Comparison of ENCODE assay signal across 13 cellular contexts in the genomic region with DNA sequence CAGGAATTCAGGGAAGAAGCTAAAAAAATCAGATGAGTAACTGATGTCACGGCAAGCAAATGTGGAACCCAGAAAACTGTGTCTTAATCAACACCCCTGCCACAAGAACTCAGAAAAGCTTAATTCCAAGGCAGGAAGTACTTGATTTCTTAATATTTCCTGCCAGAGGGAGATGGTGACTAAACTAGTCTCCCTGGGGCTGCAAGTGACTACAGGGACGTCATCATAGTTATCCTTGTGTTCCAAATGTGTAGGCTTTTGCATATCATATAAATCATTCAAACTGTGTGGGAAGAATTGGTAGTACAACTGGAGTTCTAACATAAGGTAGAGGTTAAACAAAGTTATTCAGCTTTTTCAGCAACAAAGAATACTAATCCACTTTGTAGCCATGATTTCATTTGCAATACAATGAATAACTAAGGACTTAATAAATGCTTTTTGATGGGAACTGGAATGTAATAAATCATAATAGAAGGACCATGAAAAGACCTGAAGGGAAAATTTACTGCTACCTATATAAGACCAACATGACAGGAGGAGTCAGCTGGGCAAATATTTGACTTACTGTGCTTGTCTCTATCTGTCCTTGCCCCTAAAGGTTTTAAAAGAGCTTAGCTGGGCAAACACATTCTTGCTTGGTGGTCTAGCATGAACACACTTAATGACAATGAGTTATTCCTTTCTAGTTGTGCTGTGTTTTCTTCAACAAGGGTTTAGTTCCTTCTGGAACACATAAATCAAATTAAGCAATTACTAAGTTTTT.
DNase-seq lines count a peak whose midpoint lies in the region; ATAC-seq and TF ChIP-seq lines count a peak whose summit lies in the region.
"Had no signal": no experiment of that assay in that cellular context is flagged by ENCODE, and none has a peak within 500 bp of the region (broad histone marks: within the 10 kb centered on the region; RNA-seq: fewer than 3 reads in every experiment).

No MANE protein-coding gene starts in this region.

- H3K4me3 ChIP-seq in AG09309 (ENCODE audit: control insufficient read depth, low read depth, low read length) (no peak overlapping the region), PC-9 (no peak overlapping the region), colonic mucosa (no peak overlapping the region)
- H3K4me3 ChIP-seq: transverse colon had no signal

- no peaks in the 10 kb centered on the region for H3K4me1 ChIP-seq in PC-9 (replicated peaks; ENCODE audit: insufficient read depth)
- no peaks in the 10 kb centered on the region for H3K4me1 ChIP-seq in colonic mucosa
- H3K4me1 ChIP-seq: transverse colon had no signal

- POLR2A ChIA-PET in PC-9 (lab: Charles Lee; ENCODE audit: unreplicated experiment), result interaction anchor here (0.6 kb wide), 1 partner anchor 1394 kb away, joined by 6 read pairs; no protein-coding TSS in a partner anchor

- H3K79me2 ChIP-seq in PC-9 (ENCODE audit: low read depth), result no peaks in the 10 kb centered on the region

- peaks cover 1% of the 10 kb centered on the region; the same call in 1 of the 2 replicates for H3K27me3 Mint-ChIP-seq in HFFc6 (ENCODE audit: insufficient read depth)

- intact Hi-C loops in PC-9 (cut with micrococcal nuclease; ENCODE audit: unreplicated experiment) (no loop called here), colonic mucosa (cut with DNase I) (no loop called here)

- no peak overlapping the region for H3K9ac ChIP-seq in colonic mucosa (ENCODE audit: low read depth in 2 of 2, low read length in 2 of 2)

- H3K4me1 Mint-ChIP-seq in HFFc6 (ENCODE audit: low read depth), result peaks cover 22% of the 10 kb centered on the region

- H3K27ac Mint-ChIP-seq in HFFc6, result peak overlapping the region; percentile 73

- no peak for ATAC-seq in HG02870 (IDR thresholded peaks at IDR 0.05; ENCODE audit: unreplicated experiment)
- ATAC-seq in HG03342 (IDR thresholded peaks at IDR 0.05; ENCODE audit: unreplicated experiment), result no peak
- ATAC-seq: activated T-cell treated with anti-CD3 and anti-CD28 coated beads, Interleukin-2, amount 50 U/mL, for 4 hours had no signal

- TF ChIP-seq CTCF in AG09309 (IDR thresholded peaks at IDR 0.05; ENCODE audit: control insufficient read depth, insufficient read depth, low read depth, low read length, missing control alignments), result no peak
- no peak for TF ChIP-seq CTCF in HFFc6 (IDR thresholded peaks at IDR 0.05)
- no peak for TF ChIP-seq CTCF in PC-9 (conservative IDR thresholded peaks at IDR 0.05)
- TF ChIP-seq CTCF in colonic mucosa (IDR thresholded peaks at IDR 0.05), result no peak

- H3K9me3 ChIP-seq in PC-9 (ENCODE audit: insufficient read depth, low read depth) (no peaks in the 10 kb centered on the region), colonic mucosa (no peaks in the 10 kb centered on the region)
- H3K9me3 ChIP-seq: transverse colon had no signal

- H3K9me2 ChIP-seq in PC-9 (ENCODE audit: insufficient read depth), result no peaks in the 10 kb centered on the region; the same call in 1 of the 2 replicates

- no peak overlapping the region for H3K4me2 ChIP-seq in PC-9

- no peak overlapping the region for H3K27ac ChIP-seq in PC-9
- H3K27ac ChIP-seq in colonic mucosa, result no peak overlapping the region
- H3K27ac ChIP-seq: C4-2B, transverse colon had no signal

- CTCF ChIA-PET in PC-9 (lab: Charles Lee), result no interaction called here

- H3K36me3 ChIP-seq in PC-9 (ENCODE audit: low read depth) (no peaks in the 10 kb centered on the region), colonic mucosa (no peaks in the 10 kb centered on the region)
- H3K36me3 ChIP-seq: transverse colon had no signal

- H3F3A ChIP-seq in PC-9 (ENCODE audit: insufficient read depth, low read depth), result no peaks in the 10 kb centered on the region

- BruUV-seq in PC-9 (replicated peaks; lab: Mats Ljungman, UMichigan), result no TSS peak

- H3K4me3 Mint-ChIP-seq in HFFc6, result no peak overlapping the region
- H3K4me3 Mint-ChIP-seq: activated T-cell treated with anti-CD3 and anti-CD28 coated beads, Interleukin-2, amount 50 U/mL, for 4 hours had no signal

- no peaks in the 10 kb centered on the region for H3K36me3 Mint-ChIP-seq in HFFc6 (ENCODE audit: low read depth)

- DNase-seq in AG09309 (ENCODE audit: low read depth), result peak; percentile 41
- DNase-seq in HFFc6, result peak; percentile 62
- no peak for DNase-seq in PC-9
- peak; percentile 7 for DNase-seq in fibroblast of peridontal ligament (ENCODE audit: extremely low read depth)
- DNase-seq in colonic mucosa, result no peak
- no peak for DNase-seq in GOT3 (lab: John Stamatoyannopoulos, UW)
- DNase-seq: activated CD4-positive, CD25-positive, alpha-beta regulatory T cell; activated T-cell treated with anti-CD3 and anti-CD28 coated beads, Interleukin-2, amount 50 U/mL, for 4 hours; aorta; transverse colon had no signal

- no peaks in the 10 kb centered on the region for H3K9me3 Mint-ChIP-seq in HFFc6
- H3K9me3 Mint-ChIP-seq: activated T-cell treated with anti-CD3 and anti-CD28 coated beads, Interleukin-2, amount 50 U/mL, for 4 hours had no signal

- H2AFZ ChIP-seq in PC-9, result peak overlapping the region; percentile 0; the same call in 1 of the 2 replicates

- no peaks in the 10 kb centered on the region for H4K20me1 ChIP-seq in PC-9 (ENCODE audit: insufficient read depth)

- H3K27me3 ChIP-seq in PC-9 (ENCODE audit: insufficient read depth, low read depth) (no peaks in the 10 kb centered on the region), colonic mucosa (no peaks in the 10 kb centered on the region)
- H3K27me3 ChIP-seq: transverse colon had no signal

Comparison
In these comparisons a context has a peak if more than half of its experiments do, and no peak if none do; other contexts are left out.
1. DNase-seq: peak in AG09309 (single experiment), HFFc6 (single experiment) and fibroblast of peridontal ligament (single experiment); none in PC-9 (0 of 2), colonic mucosa (single experiment) and GOT3 (single experiment).